8 cellular contexts compared by ENCODE assay signal in the genomic region with DNA sequence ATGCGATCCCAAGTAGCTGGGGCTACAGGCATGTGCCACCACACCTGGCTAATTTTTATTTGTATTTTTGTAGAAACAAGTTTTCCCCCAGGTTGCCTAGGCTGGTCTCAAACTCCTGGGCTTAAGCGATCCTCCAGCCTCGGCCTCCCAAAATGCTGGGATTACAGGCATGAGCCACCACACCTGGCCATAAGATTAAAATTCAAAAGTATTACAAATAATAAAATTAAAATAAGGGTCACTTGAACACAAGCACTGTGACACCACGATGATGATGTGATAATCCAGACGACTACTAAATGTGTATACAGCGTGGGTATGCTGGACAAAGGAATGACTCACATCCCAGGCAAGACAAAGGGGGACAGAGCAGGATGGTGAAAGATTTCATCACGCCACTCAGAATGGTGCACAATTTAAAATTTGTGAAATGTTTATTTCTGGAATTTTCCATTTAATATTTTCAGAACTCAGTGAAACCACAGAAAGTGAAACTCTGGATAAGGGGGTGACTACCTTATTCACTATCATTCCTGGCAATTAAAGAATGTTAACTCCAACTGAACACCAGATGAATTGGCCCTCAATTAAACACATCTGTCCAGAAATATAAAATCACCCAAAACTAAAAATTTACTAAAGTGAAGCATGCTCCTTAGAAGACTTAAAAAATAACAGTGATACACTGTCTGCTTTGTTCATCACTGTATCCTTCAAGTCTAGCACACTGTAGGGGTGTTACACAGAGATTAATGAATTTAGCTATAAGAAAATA. TPM values are rescaled to one million over a fixed set of nuclear protein-coding genes. Genes with fewer than 3 reads are reported as not detected.
DNase-seq lines count a peak whose midpoint lies in the region; ATAC-seq and TF ChIP-seq lines count a peak whose summit lies in the region.

No MANE protein-coding gene starts in this region.

- intact Hi-C loops in OCI-LY7 (cut with micrococcal nuclease; ENCODE audit: unreplicated experiment): no loop called here
- intact Hi-C loops in ascending aorta (cut with DNase I): no loop called here

- H3K79me2 ChIP-seq in GM23248 (ENCODE audit: insufficient read depth) (peaks cover 96% of the 10 kb centered on the region), OCI-LY7 (ENCODE audit: insufficient read depth, low read depth, low read length) (peaks cover 98% of the 10 kb centered on the region), osteoblast (ENCODE audit: insufficient read depth, low read length) (peaks cover 91% of the 10 kb centered on the region)

- no peak for ATAC-seq in GM19328 (IDR thresholded peaks at IDR 0.05; ENCODE audit: unreplicated experiment)

- peaks cover 56% of the 10 kb centered on the region for H3F3A ChIP-seq in GM23248 (ENCODE audit: insufficient read depth)

- DNase-seq in GM23248 (peak; percentile 92), OCI-LY7 (ENCODE audit: low spot score) (no peak), dedifferentiated amniotic fluid mesenchymal stem cell (ENCODE audit: extremely low spot score) (peak; percentile 81), osteoblast (ENCODE audit: insufficient read length, low spot score, missing footprints) (no peak), ascending aorta (ENCODE audit: low spot score in 2 of 2) (no peak), Peyer's patch (no peak)
- DNase-seq in activated effector memory CD4-positive, alpha-beta T cell treated with Interleukin-2 at 50 U/mL for 16 hours: no peak

- H3K36me3 ChIP-seq in GM23248 (ENCODE audit: low read depth) (no peaks in the 10 kb centered on the region), OCI-LY7 (ENCODE audit: insufficient read depth, low read length) (peaks cover 4% of the 10 kb centered on the region; the same call in 1 of the 2 replicates), osteoblast (ENCODE audit: insufficient read depth, low read length) (no peaks in the 10 kb centered on the region), ascending aorta (no peaks in the 10 kb centered on the region), Peyer's patch (no peaks in the 10 kb centered on the region)

- H3K27ac ChIP-seq in GM23248: peak overlapping the region; percentile 95
- no peak overlapping the region for H3K27ac ChIP-seq in OCI-LY7 (ENCODE audit: low read depth, low read length, poor library complexity, severe bottlenecking)
- H3K27ac ChIP-seq in osteoblast (ENCODE audit: low read depth, low read length): peak overlapping the region; percentile 68
- H3K27ac ChIP-seq in ascending aorta: no peak overlapping the region
- no peak overlapping the region for H3K27ac ChIP-seq in Peyer's patch

- H3K9me3 ChIP-seq in GM23248 (ENCODE audit: low read depth) (no peaks in the 10 kb centered on the region), OCI-LY7 (ENCODE audit: low read length) (no peaks in the 10 kb centered on the region), osteoblast (ENCODE audit: low read depth, low read length) (no peaks in the 10 kb centered on the region), ascending aorta (no peaks in the 10 kb centered on the region), Peyer's patch (no peaks in the 10 kb centered on the region)

- H3K9me2 ChIP-seq in GM23248 (ENCODE audit: insufficient read depth): no peaks in the 10 kb centered on the region
- no peaks in the 10 kb centered on the region for H3K9me2 ChIP-seq in OCI-LY7 (ENCODE audit: insufficient read depth, low read length)

- H3K27me3 ChIP-seq in GM23248 (replicated peaks; ENCODE audit: insufficient read depth): no peaks in the 10 kb centered on the region
- no peaks in the 10 kb centered on the region for H3K27me3 ChIP-seq in osteoblast (ENCODE audit: insufficient read depth, low read length)
- H3K27me3 ChIP-seq in ascending aorta: no peaks in the 10 kb centered on the region
- no peaks in the 10 kb centered on the region for H3K27me3 ChIP-seq in Peyer's patch

- peak overlapping the region; percentile 44 for H3K4me3 ChIP-seq in GM23248
- H3K4me3 ChIP-seq in OCI-LY7 (ENCODE audit: low read depth, low read length, poor library complexity, severe bottlenecking): no peak overlapping the region
- H3K4me3 ChIP-seq in osteoblast (ENCODE audit: insufficient read depth, low read length): no peak overlapping the region
- H3K4me3 ChIP-seq in ascending aorta: no peak overlapping the region
- no peak overlapping the region for H3K4me3 ChIP-seq in Peyer's patch

- POLR2A ChIA-PET in OCI-LY7 (lab: Charles Lee): interaction anchor here (0.6 to 2.1 kb wide), 3 partner anchors 21 to 74 kb away, joined by 5 to 6 read pairs (median 5); no protein-coding TSS in a partner anchor

- H3K9ac ChIP-seq in GM23248: peak overlapping the region; percentile 79

- H3K4me2 ChIP-seq in GM23248 (ENCODE audit: unreplicated experiment) (peak overlapping the region; percentile 68), OCI-LY7 (ENCODE audit: low read length) (peak overlapping the region; percentile 52), osteoblast (ENCODE audit: insufficient read depth, low read length) (peak overlapping the region; percentile 58)

- BruUV-seq in OCI-LY7 (replicated peaks; lab: Mats Ljungman, UMichigan): no TSS peak

- WGBS in GM23248 (ENCODE audit: low coverage in 1 of 2, low lambda C conversion rate in 2 of 2, missing lambda C conversion rate in 2 of 2), 2 experiments: 25 to 31% methylated on average over 7 of the region's 7 CpGs

- TF ChIP-seq POLR2A in Peyer's patch (IDR thresholded peaks at IDR 0.05): no peak

- TF ChIP-seq CTCF in OCI-LY7 (conservative IDR thresholded peaks at IDR 0.05; ENCODE audit: low read length): no peak
- no peak for TF ChIP-seq CTCF in osteoblast (IDR thresholded peaks at IDR 0.05; ENCODE audit: extremely low read depth, low read depth, low read length)
- no peak for TF ChIP-seq CTCF in ascending aorta (IDR thresholded peaks at IDR 0.05)
- no peak for TF ChIP-seq CTCF in Peyer's patch (IDR thresholded peaks at IDR 0.05)

- H4K20me1 ChIP-seq in GM23248 (ENCODE audit: insufficient read depth): peaks cover 6% of the 10 kb centered on the region; the same call in 1 of the 2 replicates
- H4K20me1 ChIP-seq in OCI-LY7 (ENCODE audit: insufficient read depth, low read length): peaks cover 12% of the 10 kb centered on the region; the same call in 1 of the 2 replicates
- H4K20me1 ChIP-seq in osteoblast (ENCODE audit: insufficient read depth, low read length): peaks cover 37% of the 10 kb centered on the region

- in situ Hi-C loops in GM23248 (cut with MboI): no loop called here

- peaks cover 69% of the 10 kb centered on the region for H3K4me1 ChIP-seq in GM23248 (ENCODE audit: insufficient read depth)
- peaks cover 88% of the 10 kb centered on the region for H3K4me1 ChIP-seq in OCI-LY7 (ENCODE audit: insufficient read depth, low read length, poor library complexity, severe bottlenecking)
- peaks cover 42% of the 10 kb centered on the region for H3K4me1 ChIP-seq in osteoblast (ENCODE audit: insufficient read depth, low read length)
- peaks cover 0 to 14% of the 10 kb centered on the region in 2 donors for H3K4me1 ChIP-seq in ascending aorta
- H3K4me1 ChIP-seq in Peyer's patch: peaks cover 0 to 63% (median 0%) of the 10 kb centered on the region in 4 donors

- CTCF ChIA-PET in OCI-LY7 (lab: Charles Lee; ENCODE audit: unreplicated experiment): no interaction called here

- H2AFZ ChIP-seq in GM23248: peak overlapping the region; percentile 2; the same call in 1 of the 2 replicates
- H2AFZ ChIP-seq in OCI-LY7 (ENCODE audit: low read length): no peak overlapping the region
- H2AFZ ChIP-seq in osteoblast (ENCODE audit: low read length): no peak overlapping the region

RNA-seq across cellular contexts. Expression of a gene that starts 13.1 kb away (rescaled TPM):
- total RNA-seq in GM23248 (2014; rRNA removed; shearing (Covaris generic)): 15.9 and 16.9 TPM in 2 replicates
- polyA plus RNA-seq in GM23248 (2016; fragmentation: Nextera tagmentation; extraction: Ambion mirVana): 4.2 and 4.5 TPM in 2 replicates
- 9.7 and 9.8 TPM in 2 replicates for total RNA-seq in OCI-LY7 (2014; rRNA removed; shearing (Covaris generic))
- total RNA-seq in OCI-LY7 (2022) (14.8 and 18.8 TPM in 2 replicates), osteoblast (35.8 and 43.9 TPM in 2 replicates), ascending aorta (15.0 TPM), Peyer's patch (10 to 100 TPM in 3 of 4 donors, 1 to 10 TPM in 1; 8.3 to 24.5 (median 19.3) TPM)

Comparison
In these comparisons a context has a peak if more than half of its experiments do, and no peak if none do; other contexts are left out.
1. DNase-seq: peak in GM23248 (single experiment) and dedifferentiated amniotic fluid mesenchymal stem cell (single experiment); none in OCI-LY7 (single experiment), osteoblast (single experiment), activated effector memory CD4-positive, alpha-beta T cell treated with Interleukin-2 at 50 U/mL for 16 hours (single experiment), ascending aorta (0 of 2) and Peyer's patch (0 of 3).
2. H3K27ac ChIP-seq: peak in GM23248 (single experiment) and osteoblast (single experiment); none in OCI-LY7 (single experiment), ascending aorta (0 of 2) and Peyer's patch (0 of 4).
3. Peak in every context shown above with its lines, with median percentiles within 50 percentile points of each other: H3K4me2 ChIP-seq.